In genomic region chr22:47086596-47087248, GRCh38 we compare ENCODE assay signal across 1 cellular context.
TF ChIP-seq lines count a peak whose summit lies in the region.

No MANE protein-coding gene starts in this region.

TF ChIP-seq in HepG2, 621 proteins besides CTCF, POLR2A, EP300 and RAD21 (continued from another document and continues in another):
- TF ChIP-seq ZBTB2 (CRISPR knock-in tag; IDR thresholded peaks at IDR 0.05; ENCODE audit: low read depth) (no peak), ZNF331 (CRISPR knock-in tag; IDR thresholded peaks at IDR 0.05) (no peak), CC2D1A (CRISPR knock-in tag; IDR thresholded peaks at IDR 0.05) (no peak), ZZZ3 (CRISPR knock-in tag; IDR thresholded peaks at IDR 0.05; ENCODE audit: borderline replicate concordance) (no peak), CEBPB (IDR thresholded peaks at IDR 0.05; ENCODE audit: borderline replicate concordance, low read depth, low read length) (peak; percentile 90), FOXM1 (CRISPR knock-in tag; IDR thresholded peaks at IDR 0.05) (no peak), TARDBP (CRISPR knock-in tag; IDR thresholded peaks at IDR 0.05) (no peak), MLXIP (CRISPR knock-in tag; IDR thresholded peaks at IDR 0.05; ENCODE audit: borderline replicate concordance) (no peak), ZMYM4 (CRISPR knock-in tag; IDR thresholded peaks at IDR 0.05) (peak; percentile 69; the same call in 1 of the 2 replicates), ARHGAP35 (CRISPR knock-in tag; IDR thresholded peaks at IDR 0.05; ENCODE audit: borderline replicate concordance) (no peak), ZBTB33 (CRISPR knock-in tag; IDR thresholded peaks at IDR 0.05) (peak; percentile 72; the same call in 1 of the 2 replicates), KDM5B (CRISPR knock-in tag; IDR thresholded peaks at IDR 0.05; ENCODE audit: borderline replicate concordance) (no peak), ZNF382 (CRISPR knock-in tag; IDR thresholded peaks at IDR 0.05; ENCODE audit: borderline replicate concordance) (no peak), ATF3 (CRISPR knock-in tag; IDR thresholded peaks at IDR 0.05) (peak; percentile 79), SMAD1 (CRISPR knock-in tag; IDR thresholded peaks at IDR 0.05; ENCODE audit: borderline replicate concordance, low read depth) (no peak), ZNF891 (CRISPR knock-in tag; IDR thresholded peaks at IDR 0.05) (no peak), CHCHD3 (CRISPR knock-in tag; IDR thresholded peaks at IDR 0.05) (no peak), ZC3H4 (CRISPR knock-in tag; IDR thresholded peaks at IDR 0.05; ENCODE audit: borderline replicate concordance) (no peak), PHF20 (CRISPR knock-in tag; IDR thresholded peaks at IDR 0.05) (no peak), SIN3A (IDR thresholded peaks at IDR 0.05; ENCODE audit: borderline replicate concordance, low read depth, low read length) (no peak), ARNTL (CRISPR knock-in tag; IDR thresholded peaks at IDR 0.05) (no peak), PRPF4 (IDR thresholded peaks at IDR 0.05; ENCODE audit: low read depth, low read length, poor library complexity, severe bottlenecking) (no peak), SMAD9 (CRISPR knock-in tag; IDR thresholded peaks at IDR 0.05) (no peak), ZNF724P (CRISPR knock-in tag; IDR thresholded peaks at IDR 0.05; ENCODE audit: borderline replicate concordance) (no peak), EEA1 (CRISPR knock-in tag; IDR thresholded peaks at IDR 0.05; ENCODE audit: borderline replicate concordance) (no peak), PCBP2 (optimal IDR thresholded peaks at IDR 0.05; ENCODE audit: low read depth, low read length, poor library complexity, severe bottlenecking) (no peak), HNF4A (CRISPR knock-in tag; IDR thresholded peaks at IDR 0.05) (peak; percentile 85), E2F1 (CRISPR knock-in tag; IDR thresholded peaks at IDR 0.05) (no peak), FOXP4 (CRISPR knock-in tag; IDR thresholded peaks at IDR 0.05) (peak; percentile 69), PHF5A (CRISPR knock-in tag; IDR thresholded peaks at IDR 0.05; ENCODE audit: low read depth, unreplicated experiment) (no peak), MYNN (CRISPR knock-in tag; IDR thresholded peaks at IDR 0.05; ENCODE audit: low read depth) (no peak), TBX3 (IDR thresholded peaks at IDR 0.05; ENCODE audit: borderline replicate concordance) (peak; percentile 56; the same call in 1 of the 2 replicates), SALL1 (CRISPR knock-in tag; IDR thresholded peaks at IDR 0.05) (peak; percentile 91), KLF12 (CRISPR knock-in tag; IDR thresholded peaks at IDR 0.05; ENCODE audit: borderline replicate concordance) (no peak), THYN1 (CRISPR knock-in tag; IDR thresholded peaks at IDR 0.05; ENCODE audit: borderline replicate concordance, low read depth) (no peak), ZBTB42 (CRISPR knock-in tag; IDR thresholded peaks at IDR 0.05) (no peak), TP53 (CRISPR knock-in tag; conservative IDR thresholded peaks at IDR 0.05) (no peak), ZNF510 (CRISPR knock-in tag; IDR thresholded peaks at IDR 0.05; ENCODE audit: low read depth) (no peak), CSRNP2 (CRISPR knock-in tag; conservative IDR thresholded peaks at IDR 0.05; ENCODE audit: low read depth) (no peak), MAZ (IDR thresholded peaks at IDR 0.05; ENCODE audit: borderline replicate concordance, low read depth, low read length) (no peak), MAZ (CRISPR knock-in tag; IDR thresholded peaks at IDR 0.05; ENCODE audit: low read depth) (no peak), ZNF792 (CRISPR knock-in tag; IDR thresholded peaks at IDR 0.05) (no peak), ZNF441 (CRISPR knock-in tag; IDR thresholded peaks at IDR 0.05; ENCODE audit: borderline replicate concordance) (no peak), ATF4 (CRISPR knock-in tag; IDR thresholded peaks at IDR 0.05) (no peak), ZNF407 (CRISPR knock-in tag; IDR thresholded peaks at IDR 0.05; ENCODE audit: not compliant biosample characterization) (no peak)
